ENCODE assay signal across 17 cellular contexts in genomic region chr3:16837602-16838001, GRCh38. TPM values are rescaled to one million over a fixed set of nuclear protein-coding genes. Genes with fewer than 3 reads are reported as not detected.
DNase-seq lines count a peak whose midpoint lies in the region; ATAC-seq, FAIRE-seq and TF ChIP-seq lines count a peak whose summit lies in the region.
"Had no signal": no experiment of that assay in that cellular context is flagged by ENCODE, and none has a peak within 500 bp of the region (broad histone marks: within the 10 kb centered on the region; RNA-seq: fewer than 3 reads in every experiment).

No MANE protein-coding gene starts in this region.

- peaks cover 4% of the 10 kb centered on the region for H3K27me3 Mint-ChIP-seq in CD4-positive, CD25-positive, alpha-beta regulatory T cell
- H3K27me3 Mint-ChIP-seq: activated naive CD8-positive, alpha-beta T cell; stimulated activated naive CD8-positive, alpha-beta T cell treated with anti-CD3 and anti-CD28 coated beads, Interleukin-15, Interleukin-2, amounts not matched to agents 100 ng/mL and 50 ng/mL, for 24 hours had no signal

- no peak overlapping the region for H3K27ac ChIP-seq in CD4-positive, CD25-positive, alpha-beta regulatory T cell (ENCODE audit: insufficient read depth, low read length, poor library complexity, severe bottlenecking)
- H3K27ac ChIP-seq in body of pancreas (peak overlapping the region in 3 of 4 donors; percentile 52 to 63 (median 59)), small intestine (ENCODE audit: low read depth in 1 of 2, low read length in 1 of 2) (no peak overlapping the region)
- H3K27ac ChIP-seq: upper lobe of left lung had no signal

- ATAC-seq in CD4-positive, CD25-positive, alpha-beta regulatory T cell (ENCODE audit: low read depth in 2 of 2), result no peak
- ATAC-seq in body of pancreas, result no peak
- no peak for ATAC-seq in HG03095 (IDR thresholded peaks at IDR 0.05; ENCODE audit: unreplicated experiment)
- ATAC-seq: esophagus mucosa had no signal

- no peak for TF ChIP-seq POLR2A in body of pancreas (IDR thresholded peaks at IDR 0.05)

- no peaks in the 10 kb centered on the region for H3K27me3 ChIP-seq in CD4-positive, CD25-positive, alpha-beta regulatory T cell (ENCODE audit: control insufficient read depth, insufficient read depth, low read length)
- H3K27me3 ChIP-seq in HAP-1 (ENCODE audit: low read depth) (no peaks in the 10 kb centered on the region), body of pancreas (no peaks in the 10 kb centered on the region), small intestine (ENCODE audit: control insufficient read depth in 2 of 2, insufficient read depth in 2 of 2, low read length in 2 of 2) (no peaks in the 10 kb centered on the region)
- H3K27me3 ChIP-seq: upper lobe of left lung had no signal

- peaks cover 0 to 2% (median 0%) of the 10 kb centered on the region in 7 donors for H3K9me3 Mint-ChIP-seq in CD4-positive, CD25-positive, alpha-beta regulatory T cell
- H3K9me3 Mint-ChIP-seq: H9; nephron progenitor cell; stimulated activated naive CD8-positive, alpha-beta T cell treated with anti-CD3 and anti-CD28 coated beads, Interleukin-15, Interleukin-2, amounts not matched to agents 100 ng/mL and 50 ng/mL, for 24 hours had no signal

- H3K9me3 ChIP-seq in CD4-positive, CD25-positive, alpha-beta regulatory T cell (ENCODE audit: control insufficient read depth in 2 of 2, low read length in 2 of 2), result no peaks in the 10 kb centered on the region
- H3K9me3 ChIP-seq in HAP-1 (no peaks in the 10 kb centered on the region), body of pancreas (no peaks in the 10 kb centered on the region), small intestine (ENCODE audit: control insufficient read depth, low read depth) (no peaks in the 10 kb centered on the region)
- H3K9me3 ChIP-seq: upper lobe of left lung had no signal

- no peak overlapping the region for H3K4me3 ChIP-seq in CD4-positive, CD25-positive, alpha-beta regulatory T cell (ENCODE audit: low read depth, low read length)
- H3K4me3 ChIP-seq in HAP-1, result no peak overlapping the region
- no peak overlapping the region for H3K4me3 ChIP-seq in body of pancreas
- no peak overlapping the region for H3K4me3 ChIP-seq in small intestine (ENCODE audit: low read depth in 1 of 2, low read length in 2 of 2)
- H3K4me3 ChIP-seq: upper lobe of left lung had no signal

- H3K4me1 Mint-ChIP-seq in CD4-positive, CD25-positive, alpha-beta regulatory T cell, result peaks cover 12 to 47% (median 31%) of the 10 kb centered on the region in 4 donors

- TF ChIP-seq CTCF in body of pancreas (IDR thresholded peaks at IDR 0.05), result peak in 1 of 7 experiments; percentile 12

- no peak for FAIRE-seq in small intestine (lab: Jason Lieb, UNC)

- in situ Hi-C loops in HAP-1 (cut with MboI; ENCODE audit: low sequenced_read_pairs), result no loop called here

- no peaks in the 10 kb centered on the region for H3K36me3 ChIP-seq in CD4-positive, CD25-positive, alpha-beta regulatory T cell (ENCODE audit: control insufficient read depth, insufficient read depth, low read length)
- H3K36me3 ChIP-seq in HAP-1 (replicated peaks) (no peaks in the 10 kb centered on the region), body of pancreas (replicated peaks in 1 of 2; ENCODE audit: insufficient read depth in 1 of 2, low read depth in 2 of 2) (no peaks in the 10 kb centered on the region), small intestine (ENCODE audit: control insufficient read depth in 2 of 2, insufficient read depth in 2 of 2, low read length in 2 of 2) (no peaks in the 10 kb centered on the region)
- H3K36me3 ChIP-seq: upper lobe of left lung had no signal

- intact Hi-C loops in body of pancreas (cut with DNase I), result no loop called here

- no peak for DNase-seq in CD4-positive, CD25-positive, alpha-beta regulatory T cell
- DNase-seq in HAP-1 (ENCODE audit: low spot score in 2 of 2) (peak; percentile 8 to 52), body of pancreas (peak in 3 of 4 donors; percentile 31 to 64 (median 31)), myocyte (ENCODE audit: low read depth) (peak; percentile 95), NCI-H2227 (lab: John Stamatoyannopoulos, UW; ENCODE audit: unreplicated experiment) (no peak), NCI-H748 treated with DMSO at 0.1 percent for 48 hours (lab: John Stamatoyannopoulos, UW) (no peak), small intestine (no peak)
- DNase-seq: activated CD4-positive, CD25-positive, alpha-beta regulatory T cell treated with anti-CD3 and anti-CD28 coated beads, Interleukin-2, amount 50 U/mL, for 72 hours; H9; NCI-H2227 treated with DMSO at 0.1 percent for 48 hours; nephron progenitor cell; SIG-M5; upper lobe of left lung had no signal

- 41 to 44% methylated on average over 7 of the region's 7 CpGs for whole genome bisulfite sequencing in body of pancreas, 2 donors
- WGBS in small intestine, 3 donors, result 87 to 90% (median 88%) methylated on average over 7 of the region's 7 CpGs

- H3K36me3 Mint-ChIP-seq in CD4-positive, CD25-positive, alpha-beta regulatory T cell, result no peaks in the 10 kb centered on the region
- H3K36me3 Mint-ChIP-seq: activated naive CD8-positive, alpha-beta T cell had no signal

- H3K27ac Mint-ChIP-seq in CD4-positive, CD25-positive, alpha-beta regulatory T cell, result peak overlapping the region in 2 of 3 donors; percentile 34 to 55
- H3K27ac Mint-ChIP-seq: activated naive CD8-positive, alpha-beta T cell; nephron progenitor cell; stimulated activated naive CD8-positive, alpha-beta T cell treated with anti-CD3 and anti-CD28 coated beads, Interleukin-15, Interleukin-2, amounts not matched to agents 100 ng/mL and 50 ng/mL, for 24 hours had no signal

- no peak overlapping the region for H3K4me3 Mint-ChIP-seq in CD4-positive, CD25-positive, alpha-beta regulatory T cell
- H3K4me3 Mint-ChIP-seq: activated naive CD8-positive, alpha-beta T cell; H9; nephron progenitor cell; stimulated activated naive CD8-positive, alpha-beta T cell treated with anti-CD3 and anti-CD28 coated beads, Interleukin-15, Interleukin-2, amounts not matched to agents 100 ng/mL and 50 ng/mL, for 24 hours had no signal

- H3K4me1 ChIP-seq in CD4-positive, CD25-positive, alpha-beta regulatory T cell (ENCODE audit: control insufficient read depth, insufficient read depth, low read length, poor library complexity, severe bottlenecking), result peaks cover 19% of the 10 kb centered on the region
- H3K4me1 ChIP-seq in HAP-1, result peaks cover 68% of the 10 kb centered on the region
- peaks cover 51% of the 10 kb centered on the region for H3K4me1 ChIP-seq in body of pancreas
- no peaks in the 10 kb centered on the region for H3K4me1 ChIP-seq in small intestine (ENCODE audit: control insufficient read depth in 2 of 2, insufficient read depth in 1 of 2, low read depth in 1 of 2, low read length in 1 of 2)

RNA-seq across cellular contexts. Expression of gene PLCL2, which starts 47.2 kb away (rescaled TPM):
- total RNA-seq in CD4-positive, CD25-positive, alpha-beta regulatory T cell, result 42.9 TPM
- polyA plus RNA-seq in CD4-positive, CD25-positive, alpha-beta regulatory T cell, result 10 to 100 TPM; 27.1 to 36.4 (median 32.9) TPM
- total RNA-seq in body of pancreas (10 to 100 TPM; 13.7 to 25.7 TPM), myocyte (1.2 TPM in 2 replicates)
- polyA plus RNA-seq in myocyte (2012), result 0.06 TPM
- polyA plus RNA-seq in small intestine, result 10 to 100 TPM in 1 of 3 donors, 1 to 10 TPM in 2; 4.0 to 14.3 (median 6.5) TPM

Comparison
In these comparisons a context has a peak if more than half of its experiments do, and no peak if none do; other contexts are left out.
1. DNase-seq: peak in HAP-1 (2 of 2), body of pancreas (3 of 4) and myocyte (single experiment); none in CD4-positive, CD25-positive, alpha-beta regulatory T cell (0 of 3), NCI-H2227 (single experiment), NCI-H748 treated with DMSO at 0.1 percent for 48 hours (single experiment) and small intestine (single experiment).
2. H3K27ac ChIP-seq: peak in body of pancreas (3 of 4); none in CD4-positive, CD25-positive, alpha-beta regulatory T cell (single experiment) and small intestine (0 of 2).